24 cellular contexts compared by ENCODE assay signal in the genomic region with DNA sequence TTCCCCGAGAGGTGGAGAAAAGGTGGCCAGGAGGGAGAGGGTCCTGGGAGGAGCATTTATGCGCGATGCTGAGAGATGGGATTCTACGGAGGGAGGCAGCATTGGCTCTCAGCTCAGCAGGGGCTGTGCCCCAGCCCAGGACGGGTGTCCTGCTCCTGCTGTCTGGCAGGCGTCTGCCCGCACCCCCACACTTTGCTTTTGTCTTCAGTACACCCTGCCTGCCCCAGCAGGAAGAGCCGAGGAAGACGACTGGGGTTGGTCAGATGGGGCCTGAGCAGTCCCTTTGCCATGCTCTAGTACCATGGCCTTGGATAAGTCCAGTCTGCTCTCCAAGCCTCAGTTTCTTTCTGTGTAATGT.
"Had no signal": no experiment of that assay in that cellular context is flagged by ENCODE, and none has a peak within 500 bp of the region (broad histone marks: within the 10 kb centered on the region; RNA-seq: fewer than 3 reads in every experiment).

No MANE protein-coding gene starts in this region.

- DNase-seq: activated CD4-positive, alpha-beta memory T cell treated with anti-CD3 and anti-CD28 coated beads for 36 hours; activated CD4-positive, alpha-beta T cell treated with anti-CD3 and anti-CD28 coated beads, Interleukin-2, amount 10 ng/mL, durations not matched to agents 7 days and 5 days; activated CD4-positive, CD25-positive, alpha-beta regulatory T cell; activated CD8-positive, alpha-beta memory T cell treated with anti-CD3 and anti-CD28 coated beads for 24 hours; activated gamma-delta T cell; activated naive CD4-positive, alpha-beta T cell treated with anti-CD3 and anti-CD28 coated beads for 36 hours; activated T-cell treated with anti-CD3 and anti-CD28 coated beads, Interleukin-2, amount 50 U/mL, for 4 hours; KG1; NCI-H1048; NCI-H146; NCI-H1930; NCI-H2107; NCI-H2171 treated with DMSO at 0.1 percent for 48 hours; NCI-H226; NCI-H526; NCI-H82; SHP77 treated with DMSO at 0.1 percent for 48 hours; T-helper 9 cell had no signal

- H3K4me1 Mint-ChIP-seq: activated CD4-positive, alpha-beta T cell treated with anti-CD3 and anti-CD28 coated beads, Interleukin-2, amount 10 ng/mL, durations not matched to agents 7 days and 5 days; IgD-negative memory B cell had no signal

- H3K9me3 ChIP-seq: Peyer's patch had no signal

- H3K4me3 ChIP-seq: Peyer's patch had no signal

- H3K4me1 ChIP-seq: Peyer's patch had no signal

- H3K4me3 Mint-ChIP-seq: activated CD4-positive, alpha-beta memory T cell treated with anti-CD3 and anti-CD28 coated beads for 36 hours; activated CD4-positive, alpha-beta T cell treated with anti-CD3 and anti-CD28 coated beads, Interleukin-2, amount 10 ng/mL, durations not matched to agents 7 days and 5 days; activated naive CD4-positive, alpha-beta T cell treated with anti-CD3 and anti-CD28 coated beads for 36 hours; activated naive CD8-positive, alpha-beta T cell; activated T-cell treated with anti-CD3 and anti-CD28 coated beads, Interleukin-2, amount 50 U/mL, for 4 hours; brain; IgD-negative memory B cell; T-helper 1 cell treated with Interleukin-12 subunit alpha and Interleukin-12 subunit beta and Interleukin-4 antibody, amounts not matched to agents 30 μg/mL and 1 μg/mL, for 36 hours had no signal

- H3K27me3 ChIP-seq: Peyer's patch had no signal

- H3K27me3 Mint-ChIP-seq: activated CD4-positive, alpha-beta memory T cell treated with anti-CD3 and anti-CD28 coated beads for 36 hours; activated CD4-positive, alpha-beta T cell treated with anti-CD3 and anti-CD28 coated beads, Interleukin-2, amount 10 ng/mL, durations not matched to agents 7 days and 5 days; activated naive CD8-positive, alpha-beta T cell; brain; IgD-negative memory B cell had no signal

- H3K27ac ChIP-seq: Peyer's patch, RWPE1 had no signal

- ATAC-seq: activated T-cell treated with anti-CD3 and anti-CD28 coated beads, Interleukin-2, amount 50 U/mL, for 4 hours had no signal

- H3K9me3 Mint-ChIP-seq: activated CD4-positive, alpha-beta memory T cell treated with anti-CD3 and anti-CD28 coated beads for 36 hours; activated CD4-positive, alpha-beta T cell treated with anti-CD3 and anti-CD28 coated beads, Interleukin-2, amount 10 ng/mL, durations not matched to agents 7 days and 5 days; activated naive CD4-positive, alpha-beta T cell treated with anti-CD3 and anti-CD28 coated beads for 36 hours; activated T-cell treated with anti-CD3 and anti-CD28 coated beads, Interleukin-2, amount 50 U/mL, for 4 hours; brain; IgD-negative memory B cell; T-helper 1 cell treated with Interleukin-12 subunit alpha and Interleukin-12 subunit beta and Interleukin-4 antibody, amounts not matched to agents 30 μg/mL and 1 μg/mL, for 36 hours had no signal

- H3K27ac Mint-ChIP-seq: activated CD4-positive, alpha-beta memory T cell treated with anti-CD3 and anti-CD28 coated beads for 36 hours; activated CD4-positive, alpha-beta T cell treated with anti-CD3 and anti-CD28 coated beads, Interleukin-2, amount 10 ng/mL, durations not matched to agents 7 days and 5 days; activated naive CD4-positive, alpha-beta T cell treated with anti-CD3 and anti-CD28 coated beads for 36 hours; activated naive CD8-positive, alpha-beta T cell; IgD-negative memory B cell; T-helper 1 cell treated with Interleukin-12 subunit alpha and Interleukin-12 subunit beta and Interleukin-4 antibody, amounts not matched to agents 30 μg/mL and 1 μg/mL, for 36 hours had no signal
